Comparison of ENCODE assay signal across 16 cellular contexts in genomic region chr16:84481051-84481735, GRCh38. TPM values are rescaled to one million over a fixed set of nuclear protein-coding genes. Genes with fewer than 3 reads are reported as not detected.
DNase-seq lines count a peak whose midpoint lies in the region; ATAC-seq and TF ChIP-seq lines count a peak whose summit lies in the region.
"Had no signal": no experiment of that assay in that cellular context is flagged by ENCODE, and none has a peak within 500 bp of the region (broad histone marks: within the 10 kb centered on the region; RNA-seq: fewer than 3 reads in every experiment).

No MANE protein-coding gene starts in this region.

- no peak for TF ChIP-seq RAD21 in IMR-90 (IDR thresholded peaks at IDR 0.05; ENCODE audit: low read length)

- TF ChIP-seq POLR2A in IMR-90 (IDR thresholded peaks at IDR 0.05; ENCODE audit: low read depth, low read length) = no peak

- H4K8ac ChIP-seq in IMR-90 (ENCODE audit: low read depth in 2 of 2, low read length in 2 of 2) = no peak overlapping the region

- TF ChIP-seq CTCF in IMR-90 (conservative IDR thresholded peaks at IDR 0.05; ENCODE audit: low read depth, low read length) (no peak), WTC11 (IDR thresholded peaks at IDR 0.05) (no peak), hepatocyte (IDR thresholded peaks at IDR 0.05; ENCODE audit: poor library complexity) (no peak), GM20000 (IDR thresholded peaks at IDR 0.05; ENCODE audit: extremely low read depth, missing control alignments) (no peak)

- no peaks in the 10 kb centered on the region for H3K27me3 ChIP-seq in IMR-90 (ENCODE audit: control insufficient read depth, insufficient read depth, low read length)
- H3K27me3 ChIP-seq in hepatocyte = no peaks in the 10 kb centered on the region
- H3K27me3 ChIP-seq: MG63 had no signal

- no peaks in the 10 kb centered on the region for H3K4me1 Mint-ChIP-seq in WTC11

- H3K56ac ChIP-seq in IMR-90 (ENCODE audit: extremely low read depth, insufficient read depth, low read length) = no peak overlapping the region

- no peak overlapping the region for H3K23ac ChIP-seq in IMR-90 (ENCODE audit: low read depth, low read length)

- no peak overlapping the region for H2BK5ac ChIP-seq in IMR-90 (ENCODE audit: low read depth, low read length, poor library complexity, severe bottlenecking)

- H3K4me3 Mint-ChIP-seq in WTC11 = no peak overlapping the region
- H3K4me3 Mint-ChIP-seq: CD8-positive, alpha-beta T cell had no signal

- H4K20me1 ChIP-seq in IMR-90 (ENCODE audit: insufficient read depth, low read length) (peaks cover 29% of the 10 kb centered on the region), hepatocyte (ENCODE audit: insufficient read depth, poor library complexity, severe bottlenecking) (no peaks in the 10 kb centered on the region)

- no peak for ATAC-seq in IMR-90 (ENCODE audit: low read depth)
- ATAC-seq in WTC11 = no peak
- ATAC-seq in sciatic nerve = no peak
- ATAC-seq: CD8-positive, alpha-beta T cell; PC-3; Right ventricle myocardium inferior had no signal

- peak overlapping the region; percentile 36 for H2AK9ac ChIP-seq in IMR-90 (replicated peaks; ENCODE audit: low read depth, low read length, poor library complexity)

- H2BK15ac ChIP-seq in IMR-90 (ENCODE audit: low read depth, low read length) = no peak overlapping the region

- peaks cover 4% of the 10 kb centered on the region; the same call in 1 of the 2 replicates for H3K9me3 Mint-ChIP-seq in WTC11
- H3K9me3 Mint-ChIP-seq: CD8-positive, alpha-beta T cell had no signal

- H4K5ac ChIP-seq in IMR-90 (ENCODE audit: low read depth, low read length) = no peak overlapping the region

- no peak overlapping the region for H2BK120ac ChIP-seq in IMR-90 (ENCODE audit: low read depth, low read length)

- H3K79me1 ChIP-seq in IMR-90 (ENCODE audit: low read depth in 1 of 2, low read length in 2 of 2) = peaks cover 4 to 65% of the 10 kb centered on the region in 2 experiments; a peak in 3 of 4 replicates

- intact Hi-C loops in IMR-90 (cut with micrococcal nuclease) (loop anchor here (10.0 kb wide), 1 partner anchor 366 kb away; the partner anchor contains the start of gene MBTPS1), sciatic nerve (cut with DNase I) (loop anchor here (5.0 to 10.0 kb wide), 3 partner anchors 204 to 516 kb away; partner anchors contain the start of genes NECAB2 and TAF1C)

- dilution Hi-C loops in IMR-90 (cut with HindIII; ENCODE audit: low sequenced_read_pairs, unreplicated experiment) = no loop called here

- H2AK5ac ChIP-seq in IMR-90 (ENCODE audit: low read depth, low read length) = no peak overlapping the region

- WGBS in IMR-90 (ENCODE audit: extremely low coverage in 2 of 2, insufficient read length in 1 of 2), 2 experiments = 94% methylated on average over 11 of the region's 26 CpGs; no CpG with 5 or more reads in 1 of the 2 experiments
- WGBS in hepatocyte (ENCODE audit: low lambda C conversion rate, missing lambda C conversion rate) = 97% methylated on average over 25 of the region's 26 CpGs

- peaks cover 6% of the 10 kb centered on the region for H3K4me1 ChIP-seq in IMR-90 (ENCODE audit: control insufficient read depth, insufficient read depth, low read length)
- no peaks in the 10 kb centered on the region for H3K4me1 ChIP-seq in hepatocyte (ENCODE audit: insufficient read depth)

- peaks cover 4% of the 10 kb centered on the region for H3K36me3 Mint-ChIP-seq in WTC11

- no peaks in the 10 kb centered on the region for H3K27me3 Mint-ChIP-seq in WTC11 (ENCODE audit: low read depth)

- CTCF ChIA-PET in IMR-90 (lab: Yijun Ruan, JAX) (no interaction called here), WTC11 (lab: Charles Lee) (interaction anchor here (1.4 to 1.9 kb wide), 3 partner anchors 168 to 396 kb away, joined by 4 to 7 read pairs (median 4); no protein-coding TSS in a partner anchor)

- no peak overlapping the region for H3K4me2 ChIP-seq in IMR-90 (ENCODE audit: low read depth, low read length)
- H3K4me2 ChIP-seq in hepatocyte = no peak overlapping the region

- POLR2A ChIA-PET in IMR-90 (lab: Charles Lee; ENCODE audit: unreplicated experiment) = no interaction called here
- POLR2A ChIA-PET in WTC11 (lab: Charles Lee) = no interaction called here

- BruUV-seq in IMR-90 (replicated peaks; lab: Mats Ljungman, UMichigan) = no TSS peak

- no peak overlapping the region for H3K27ac ChIP-seq in IMR-90 (ENCODE audit: insufficient read depth, low read length)
- H3K27ac ChIP-seq in hepatocyte = no peak overlapping the region

- H3K4me3 ChIP-seq in IMR-90 (ENCODE audit: insufficient read depth, low read depth, low read length) (no peak overlapping the region), hepatocyte (no peak overlapping the region)
- H3K4me3 ChIP-seq: MG63 had no signal

- no peak overlapping the region for H3K27ac Mint-ChIP-seq in WTC11
- H3K27ac Mint-ChIP-seq: CD8-positive, alpha-beta T cell had no signal

- peaks cover 10% of the 10 kb centered on the region for H3K9me1 ChIP-seq in IMR-90 (ENCODE audit: insufficient read depth, low read length)

- no peaks in the 10 kb centered on the region for H3K9me3 ChIP-seq in IMR-90 (ENCODE audit: control insufficient read depth, insufficient read depth, low read length)
- no peaks in the 10 kb centered on the region for H3K9me3 ChIP-seq in hepatocyte (ENCODE audit: low read depth)
- H3K9me3 ChIP-seq: MG63 had no signal

- no peaks in the 10 kb centered on the region for H3K9me2 ChIP-seq in hepatocyte (replicated peaks; ENCODE audit: insufficient read depth)

- no peak overlapping the region for H3K18ac ChIP-seq in IMR-90 (ENCODE audit: low read depth, low read length)

- H4K91ac ChIP-seq in IMR-90 (ENCODE audit: insufficient read depth, low read depth, low read length) = no peak overlapping the region

- no peak overlapping the region for H3K4ac ChIP-seq in IMR-90 (ENCODE audit: low read depth, low read length)

- in situ Hi-C loops in IMR-90 (cut with MboI; ENCODE audit: low sequenced_read_pairs) = loop anchor here (10.0 to 25.0 kb wide), 2 partner anchors 396 to 519 kb away; partner anchors contain the start of genes NECAB2 and OSGIN1

- no peak overlapping the region for H2BK20ac ChIP-seq in IMR-90 (ENCODE audit: low read depth, low read length)

- no peaks in the 10 kb centered on the region for H3K79me2 ChIP-seq in hepatocyte

- H3K36me3 ChIP-seq in IMR-90 (ENCODE audit: control insufficient read depth, insufficient read depth, low read length) = peaks cover 46% of the 10 kb centered on the region
- no peaks in the 10 kb centered on the region for H3K36me3 ChIP-seq in hepatocyte (replicated peaks; ENCODE audit: insufficient read depth, low read depth)

- no peak overlapping the region for H3K9ac ChIP-seq in IMR-90 (ENCODE audit: low read depth, low read length)

- no peak overlapping the region; the same call in 1 of the 2 replicates for H3K14ac ChIP-seq in IMR-90 (replicated peaks; ENCODE audit: low read depth, low read length)

- H2AFZ ChIP-seq in IMR-90 (replicated peaks; ENCODE audit: low read length, poor library complexity) (peak overlapping the region; percentile 10), hepatocyte (no peak overlapping the region)

- DNase-seq in IMR-90 = no peak
- DNase-seq in WTC11 (ENCODE audit: low spot score) = peak; percentile 7
- peak; percentile 4 for DNase-seq in hepatocyte (ENCODE audit: low spot score)
- peak; percentile 51 for DNase-seq in sciatic nerve (ENCODE audit: low spot score)
- DNase-seq in GM20000 (ENCODE audit: low spot score) = no peak
- DNase-seq in stimulated activated CD4-positive, alpha-beta T cell treated with anti-CD3 and anti-CD28 coated beads, Interleukin-2, amount 100 ng/mL, for 24 hours = no peak
- no peak for DNase-seq in stimulated activated CD4-positive, alpha-beta T cell treated with anti-CD3 and anti-CD28 coated beads, Interleukin-12 subunit alpha, Interleukin-12 subunit beta, amount 100 ng/mL, for 4 hours
- DNase-seq: DND-41, GF-D8, MG63, NCI-H1105 treated with DMSO at 0.1 percent for 48 hours, NCI-H187, NCI-H446, PC-3 had no signal

TF ChIP-seq in IMR-90, 13 proteins besides CTCF, POLR2A, EP300 and RAD21 (continues in another document):
- no peak for TF ChIP-seq USF2 (IDR thresholded peaks at IDR 0.05; ENCODE audit: low read depth, low read length)
- no peak for TF ChIP-seq NFE2L2 (IDR thresholded peaks at IDR 0.05; ENCODE audit: low read depth, low read length)
- no peak for TF ChIP-seq BHLHE40 (IDR thresholded peaks at IDR 0.05; ENCODE audit: low read depth, low read length)
- no peak for TF ChIP-seq CHD1 (IDR thresholded peaks at IDR 0.05; ENCODE audit: low read depth, low read length)

TF ChIP-seq in WTC11, 78 proteins besides CTCF, POLR2A, EP300 and RAD21 (continues in another document):
- TF ChIP-seq GABPB1 (CRISPR knock-in tag; IDR thresholded peaks at IDR 0.05) = no peak
- TF ChIP-seq ZNF263 (CRISPR knock-in tag; IDR thresholded peaks at IDR 0.05; ENCODE audit: low read depth) = no peak
- no peak for TF ChIP-seq RORB (CRISPR knock-in tag; IDR thresholded peaks at IDR 0.05)
- TF ChIP-seq STAT6 (CRISPR knock-in tag; conservative IDR thresholded peaks at IDR 0.05; ENCODE audit: low read depth) = no peak
- TF ChIP-seq ZNF416 (CRISPR knock-in tag; IDR thresholded peaks at IDR 0.05) = no peak
- no peak for TF ChIP-seq ATF1 (CRISPR knock-in tag; IDR thresholded peaks at IDR 0.05)
- TF ChIP-seq FOXP1 (CRISPR knock-in tag; IDR thresholded peaks at IDR 0.05; ENCODE audit: borderline replicate concordance) = no peak

RNA-seq across cellular contexts. Expression of gene MEAK7, which starts 23.3 kb away (rescaled TPM):
- total RNA-seq in IMR-90 (2012; rRNA removed) (27.4 and 27.8 TPM in 2 replicates), WTC11 (2021) (14.4 to 16.7 TPM (median 15.3 TPM) in 3 replicates), hepatocyte (13.5 and 29.7 TPM in 2 replicates), sciatic nerve (21.8 TPM)
- polyA plus RNA-seq in IMR-90 (2012; rRNA removed) (36.0 and 39.0 TPM in 2 replicates), hepatocyte (21.6 and 22.6 TPM in 2 replicates)
- 25.1 and 29.9 TPM in 2 replicates for polyA plus RNA-seq in IMR-90 (2012; cell fraction: cytosol; rRNA removed)
- 31.0 and 35.1 TPM in 2 replicates for polyA plus RNA-seq in IMR-90 (2012; cell fraction: nucleus; rRNA removed; ENCODE audit: low replicate concordance)

Comparison
In these comparisons a context has a peak if more than half of its experiments do, and no peak if none do; other contexts are left out.
1. DNase-seq: peak in WTC11 (single experiment), hepatocyte (single experiment) and sciatic nerve (single experiment); none in IMR-90 (single experiment), GM20000 (single experiment), stimulated activated CD4-positive, alpha-beta T cell treated with anti-CD3 and anti-CD28 coated beads, Interleukin-2, amount 100 ng/mL, for 24 hours (0 of 2) and stimulated activated CD4-positive, alpha-beta T cell treated with anti-CD3 and anti-CD28 coated beads, Interleukin-12 subunit alpha, Interleukin-12 subunit beta, amount 100 ng/mL, for 4 hours (single experiment).